8 cellular contexts compared by ENCODE assay signal in the genomic region with DNA sequence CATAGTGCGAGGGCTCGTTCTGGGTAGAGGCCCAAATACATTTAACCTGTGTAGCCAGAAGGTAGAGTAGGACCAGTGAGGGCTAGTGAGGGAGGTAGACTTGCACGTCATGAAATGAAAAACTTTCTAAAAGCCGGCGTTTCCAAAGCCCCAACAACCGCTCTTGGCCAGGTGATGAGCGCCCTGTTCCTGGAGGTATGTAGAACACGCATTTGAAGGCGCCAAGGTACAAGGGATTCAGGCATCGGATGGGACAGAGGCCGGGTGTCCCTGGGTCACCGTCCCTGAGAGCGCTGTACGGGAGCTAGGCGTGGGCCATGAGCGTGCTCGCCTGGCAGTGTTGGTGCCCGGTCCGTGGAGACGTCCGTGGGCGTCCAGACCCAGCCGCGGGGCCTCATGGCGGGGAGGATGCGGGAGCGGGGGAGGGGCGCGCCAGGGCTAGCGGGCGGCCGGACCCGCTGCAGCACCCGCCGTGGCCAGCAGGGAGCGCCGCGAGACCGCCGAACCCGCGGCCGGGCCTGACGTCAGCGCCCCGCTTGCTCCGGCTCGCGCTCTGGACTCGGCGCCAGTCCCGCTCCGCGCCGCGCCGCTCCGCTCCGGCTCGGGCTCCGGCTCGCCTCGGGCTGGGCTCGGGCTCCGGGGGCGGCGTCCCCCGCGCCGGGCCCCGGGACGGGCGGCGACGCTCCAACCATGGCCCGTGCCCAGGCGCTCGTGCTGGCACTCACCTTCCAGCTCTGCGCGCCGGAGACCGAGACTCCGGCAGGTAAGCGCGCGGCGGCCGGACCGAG. TPM values are rescaled to one million over a fixed set of nuclear protein-coding genes. Genes with fewer than 3 reads are reported as not detected.
A peak's percentile ranks its signal among the peaks of the same experiment; 100 is the strongest.
DNase-seq lines count a peak whose midpoint lies in the region; ATAC-seq and TF ChIP-seq lines count a peak whose summit lies in the region.

PTPRU (plus strand) TSS at position 568 of the 788 bp plus-strand sequence; CDS start at position 691, 123 bp downstream.

- H3K36me3 ChIP-seq in adipocyte (ENCODE audit: control insufficient read depth, insufficient read depth, low read length, severe bottlenecking) (no peaks in the 10 kb centered on the region), left ventricle myocardium inferior (no peaks in the 10 kb centered on the region), prostate gland (no peaks in the 10 kb centered on the region), upper lobe of right lung (no peaks in the 10 kb centered on the region)

- DNase-seq in COLO668 (lab: John Stamatoyannopoulos, UW; ENCODE audit: unreplicated experiment) (peak; percentile 90), T-cell (peak; percentile 25 to 81 (median 66)), adipocyte (ENCODE audit: low read depth) (peak; percentile 93), left ventricle myocardium inferior (peak; percentile 81), prostate gland (ENCODE audit: low spot score) (peak; percentile 75), upper lobe of right lung (peak; percentile 92)

- TF ChIP-seq POLR2A in prostate gland (IDR thresholded peaks at IDR 0.05): peak; percentile 64

- H3K27me3 Mint-ChIP-seq in T-cell: peaks cover 46 to 52% of the 10 kb centered on the region in 2 donors

- H3K4me3 ChIP-seq in adipocyte (ENCODE audit: low read length) (peak within 1 kb of the TSS; percentile 82), left ventricle myocardium inferior (peak within 1 kb of the TSS; percentile 77), prostate gland (peak within 1 kb of the TSS; percentile 60 to 65), upper lobe of right lung (peak within 1 kb of the TSS; percentile 64)

- CTCF ChIA-PET in T-cell (lab: Charles Lee): interaction anchor here (1.1 kb wide), 2 partner anchors 1144 kb away, joined by 3 to 4 read pairs; no protein-coding TSS in a partner anchor

- peak within 1 kb of the TSS; percentile 84 for H3K9ac ChIP-seq in adipocyte (ENCODE audit: low read length)

- H3K4me1 Mint-ChIP-seq in T-cell: peaks cover 21 to 29% (median 28%) of the 10 kb centered on the region in 3 donors

- H3K9me3 ChIP-seq in adipocyte (ENCODE audit: control insufficient read depth, low read length) (no peaks in the 10 kb centered on the region), left ventricle myocardium inferior (replicated peaks) (no peaks in the 10 kb centered on the region), prostate gland (no peaks in the 10 kb centered on the region), upper lobe of right lung (no peaks in the 10 kb centered on the region)

- no peaks in the 10 kb centered on the region for H3K36me3 Mint-ChIP-seq in T-cell

- H3K27me3 ChIP-seq in adipocyte (replicated peaks; ENCODE audit: control insufficient read depth, insufficient read depth, low read length) (no peaks in the 10 kb centered on the region), left ventricle myocardium inferior (ENCODE audit: low read depth) (peaks cover 8% of the 10 kb centered on the region), prostate gland (replicated peaks; ENCODE audit: insufficient read depth) (no peaks in the 10 kb centered on the region), upper lobe of right lung (no peaks in the 10 kb centered on the region)

- POLR2A ChIA-PET in T-cell (lab: Charles Lee): no interaction called here

- peak; percentile 86 for TF ChIP-seq CTCF in LNCAP (IDR thresholded peaks at IDR 0.05)
- TF ChIP-seq CTCF in left ventricle myocardium inferior (IDR thresholded peaks at IDR 0.05; ENCODE audit: borderline replicate concordance): peak; percentile 91
- peak; percentile 79 to 99 (median 92) for TF ChIP-seq CTCF in prostate gland (IDR thresholded peaks at IDR 0.05)
- peak; percentile 75 for TF ChIP-seq CTCF in upper lobe of right lung (IDR thresholded peaks at IDR 0.05)

- ATAC-seq in GM21515 (IDR thresholded peaks at IDR 0.05; ENCODE audit: unreplicated experiment) (peak; percentile 71), T-cell (replicated peaks in 1 of 4) (peak; percentile 86 to 92 (median 88)), upper lobe of right lung (peak; percentile 88)

- WGBS in prostate gland: 6% methylated on average over 48 of the region's 89 CpGs

- peaks cover 30% of the 10 kb centered on the region for H3K4me1 ChIP-seq in adipocyte (ENCODE audit: control insufficient read depth, insufficient read depth, low read length)
- peaks cover 27% of the 10 kb centered on the region for H3K4me1 ChIP-seq in left ventricle myocardium inferior
- H3K4me1 ChIP-seq in prostate gland (replicated peaks): no peaks in the 10 kb centered on the region
- H3K4me1 ChIP-seq in upper lobe of right lung: peaks cover 15% of the 10 kb centered on the region

- peak within 1 kb of the TSS in 1 of 2 donors; percentile 20 for H3K27ac Mint-ChIP-seq in T-cell

- no peaks in the 10 kb centered on the region for H3K9me3 Mint-ChIP-seq in T-cell

- H3K27ac ChIP-seq in left ventricle myocardium inferior (replicated peaks): peak within 1 kb of the TSS; percentile 75
- peak within 1 kb of the TSS; percentile 74 for H3K27ac ChIP-seq in prostate gland
- peak within 1 kb of the TSS; percentile 77 for H3K27ac ChIP-seq in upper lobe of right lung

- H3K4me3 Mint-ChIP-seq in T-cell: peak within 1 kb of the TSS; percentile 56 to 91 (median 85)

- intact Hi-C loops in left ventricle myocardium inferior (cut with micrococcal nuclease) (no loop called here), prostate gland (cut with DNase I) (loop anchor here (2.0 to 10.0 kb wide), 4 partner anchors 871 to 1473 kb away; no protein-coding TSS in a partner anchor), upper lobe of right lung (cut with DNase I) (no loop called here)

RNA-seq across cellular contexts. Expression of gene PTPRU, which starts in this region (rescaled TPM):
- total RNA-seq in T-cell: under 1 TPM in 3 of 5 donors, not detected in 2; 0.13 to 0.82 (median 0.33) TPM
- total RNA-seq in left ventricle myocardium inferior: 15.3 TPM
- total RNA-seq in prostate gland: 10 to 100 TPM; 49.9 to 60.5 TPM
- 45.5 TPM for total RNA-seq in upper lobe of right lung

Comparison
In these comparisons a context has a peak if more than half of its experiments do, and no peak if none do; other contexts are left out.
1. Peak in every context shown above with its lines: DNase-seq, ATAC-seq, H3K4me3 ChIP-seq and H3K27ac ChIP-seq.
2. Peak in DNase-seq and ATAC-seq in T-cell; RNA of the gene not detected or under 1 TPM.